Comparison of ENCODE assay signal across 4 cellular contexts in the genomic region with DNA sequence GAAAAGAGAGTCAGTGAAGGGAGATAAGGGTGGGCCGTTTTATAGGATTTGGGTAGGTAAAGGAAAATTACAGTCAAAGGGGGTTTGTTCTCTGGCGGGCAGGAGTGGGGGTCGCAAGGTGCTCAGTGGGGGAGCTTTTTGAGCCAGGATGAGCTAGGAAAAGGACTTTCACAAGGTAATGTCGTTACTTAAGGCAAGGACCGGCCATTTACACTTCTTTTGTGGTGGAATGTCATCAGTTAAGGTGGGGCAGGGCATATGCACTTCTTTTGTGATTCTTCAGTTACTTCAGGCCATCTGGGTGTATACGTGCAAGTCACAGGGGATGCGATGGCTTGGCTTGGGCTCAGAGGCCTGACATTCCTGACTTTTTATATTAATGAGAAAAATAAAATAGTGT. TPM values are rescaled to one million over a fixed set of nuclear protein-coding genes. Genes with fewer than 3 reads are reported as not detected.
"Had no signal": no experiment of that assay in that cellular context is flagged by ENCODE, and none has a peak within 500 bp of the region (broad histone marks: within the 10 kb centered on the region; RNA-seq: fewer than 3 reads in every experiment).

No MANE protein-coding gene starts in this region.

RNA-seq across cellular contexts. Expression of a gene that starts 56.0 kb away (rescaled TPM):
- total RNA-seq: natural killer cell, osteocyte, pulmonary artery endothelial cell had no signal
- polyA plus RNA-seq: smooth muscle cell had no signal
